10 cellular contexts compared by ENCODE assay signal in the genomic region with DNA sequence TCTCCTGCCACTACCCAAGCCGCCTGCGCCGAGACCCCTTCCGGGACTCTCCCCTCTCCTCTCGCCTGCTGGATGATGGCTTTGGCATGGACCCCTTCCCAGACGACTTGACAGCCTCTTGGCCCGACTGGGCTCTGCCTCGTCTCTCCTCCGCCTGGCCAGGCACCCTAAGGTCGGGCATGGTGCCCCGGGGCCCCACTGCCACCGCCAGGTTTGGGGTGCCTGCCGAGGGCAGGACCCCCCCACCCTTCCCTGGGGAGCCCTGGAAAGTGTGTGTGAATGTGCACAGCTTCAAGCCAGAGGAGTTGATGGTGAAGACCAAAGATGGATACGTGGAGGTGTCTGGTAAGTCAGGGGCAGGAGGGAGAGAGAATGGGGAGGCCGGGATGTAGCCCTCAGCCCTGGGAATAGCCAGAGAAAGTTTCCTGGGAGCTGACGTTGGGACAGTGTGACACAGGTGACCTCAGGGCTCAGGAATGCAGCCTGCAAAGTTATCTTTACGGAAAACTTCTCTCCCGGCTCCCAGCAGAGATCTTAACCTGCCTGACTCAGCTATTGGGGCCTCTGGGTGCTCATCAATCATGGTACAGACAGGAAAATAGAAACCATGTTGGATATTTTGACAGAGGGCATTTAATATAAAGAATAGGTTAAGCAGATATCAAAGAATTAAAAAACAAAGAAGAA. TPM values are rescaled to one million over a fixed set of nuclear protein-coding genes. Genes with fewer than 3 reads are reported as not detected.
DNase-seq lines count a peak whose midpoint lies in the region; ATAC-seq and TF ChIP-seq lines count a peak whose summit lies in the region.
"Had no signal": no experiment of that assay in that cellular context is flagged by ENCODE, and none has a peak within 500 bp of the region (broad histone marks: within the 10 kb centered on the region; RNA-seq: fewer than 3 reads in every experiment).

No MANE protein-coding gene starts in this region.

- no peak overlapping the region for H3K4me3 Mint-ChIP-seq in activated naive CD4-positive, alpha-beta T cell treated with anti-CD3 and anti-CD28 coated beads, Interleukin-2, amount 10 ng/mL, durations not matched to agents 7 days and 5 days
- no peak overlapping the region for H3K4me3 Mint-ChIP-seq in activated T-helper 1 cell treated with anti-CD3 and anti-CD28 coated beads, Interleukin-12 subunit alpha, Interleukin-12 subunit beta, Interleukin-2, Interleukin-4 antibody, amounts not matched to agents 30 ng/mL and 10 ng/mL and 1 ng/mL, durations not matched to agents 14 hours and 24 hours and 36 hours
- H3K4me3 Mint-ChIP-seq: memory B cell had no signal

- WGBS in heart right ventricle, 2 donors = 19 to 25% methylated on average over 18 of the region's 18 CpGs

- no peak for TF ChIP-seq CTCF in heart right ventricle (IDR thresholded peaks at IDR 0.05)

- ATAC-seq in heart right ventricle = peak; percentile 4 to 51 (median 26)

- H3K27me3 ChIP-seq in heart right ventricle = peaks cover 0 to 13% (median 0%) of the 10 kb centered on the region in 7 donors

- intact Hi-C loops in heart right ventricle (cut with DNase I) = loop anchor here in 4 of 10 donors (5.0 to 10.0 kb wide), 6 partner anchors 62 to 195 kb away; no protein-coding TSS in a partner anchor
- intact Hi-C loops in activated T-helper 1 cell treated with anti-CD3 and anti-CD28 coated beads, Interleukin-12 subunit alpha, Interleukin-12 subunit beta, Interleukin-2, Interleukin-4 antibody, amounts not matched to agents 30 ng/mL and 10 ng/mL and 1 ng/mL, durations not matched to agents 14 hours and 24 hours and 36 hours (cut with micrococcal nuclease) = no loop called here

- no peak overlapping the region for H3K27ac Mint-ChIP-seq in activated naive CD4-positive, alpha-beta T cell treated with anti-CD3 and anti-CD28 coated beads, Interleukin-2, amount 10 ng/mL, durations not matched to agents 7 days and 5 days
- no peak overlapping the region for H3K27ac Mint-ChIP-seq in activated T-helper 1 cell treated with anti-CD3 and anti-CD28 coated beads, Interleukin-12 subunit alpha, Interleukin-12 subunit beta, Interleukin-2, Interleukin-4 antibody, amounts not matched to agents 30 ng/mL and 10 ng/mL and 1 ng/mL, durations not matched to agents 14 hours and 24 hours and 36 hours
- H3K27ac Mint-ChIP-seq: memory B cell had no signal

- peaks cover 0 to 62% (median 36%) of the 10 kb centered on the region in 9 donors for H3K4me1 ChIP-seq in heart right ventricle

- H3K27ac ChIP-seq in heart right ventricle = peak overlapping the region; percentile 87 to 99 (median 94)

- peak overlapping the region; percentile 58 to 89 (median 72) for H3K4me3 ChIP-seq in heart right ventricle

- CTCF ChIA-PET in activated naive CD4-positive, alpha-beta T cell treated with anti-CD3 and anti-CD28 coated beads, Interleukin-2, amount 10 ng/mL, durations not matched to agents 7 days and 5 days (lab: Charles Lee) = no interaction called here

- no peaks in the 10 kb centered on the region for H3K4me1 Mint-ChIP-seq in activated naive CD4-positive, alpha-beta T cell treated with anti-CD3 and anti-CD28 coated beads, Interleukin-2, amount 10 ng/mL, durations not matched to agents 7 days and 5 days
- H3K4me1 Mint-ChIP-seq in activated T-helper 1 cell treated with anti-CD3 and anti-CD28 coated beads, Interleukin-12 subunit alpha, Interleukin-12 subunit beta, Interleukin-2, Interleukin-4 antibody, amounts not matched to agents 30 ng/mL and 10 ng/mL and 1 ng/mL, durations not matched to agents 14 hours and 24 hours and 36 hours (ENCODE audit: low read depth) = no peaks in the 10 kb centered on the region
- H3K4me1 Mint-ChIP-seq: memory B cell had no signal

- H3K27me3 Mint-ChIP-seq in activated naive CD4-positive, alpha-beta T cell treated with anti-CD3 and anti-CD28 coated beads, Interleukin-2, amount 10 ng/mL, durations not matched to agents 7 days and 5 days = peaks cover 15% of the 10 kb centered on the region
- H3K27me3 Mint-ChIP-seq in activated T-helper 1 cell treated with anti-CD3 and anti-CD28 coated beads, Interleukin-12 subunit alpha, Interleukin-12 subunit beta, Interleukin-2, Interleukin-4 antibody, amounts not matched to agents 30 ng/mL and 10 ng/mL and 1 ng/mL, durations not matched to agents 14 hours and 24 hours and 36 hours (ENCODE audit: insufficient read depth) = peaks cover 4% of the 10 kb centered on the region

- no peaks in the 10 kb centered on the region for H3K36me3 ChIP-seq in heart right ventricle

- H3K9me3 ChIP-seq in heart right ventricle = no peaks in the 10 kb centered on the region

- H3K9me3 Mint-ChIP-seq in activated naive CD4-positive, alpha-beta T cell treated with anti-CD3 and anti-CD28 coated beads, Interleukin-2, amount 10 ng/mL, durations not matched to agents 7 days and 5 days = no peaks in the 10 kb centered on the region
- no peaks in the 10 kb centered on the region for H3K9me3 Mint-ChIP-seq in activated T-helper 1 cell treated with anti-CD3 and anti-CD28 coated beads, Interleukin-12 subunit alpha, Interleukin-12 subunit beta, Interleukin-2, Interleukin-4 antibody, amounts not matched to agents 30 ng/mL and 10 ng/mL and 1 ng/mL, durations not matched to agents 14 hours and 24 hours and 36 hours
- H3K9me3 Mint-ChIP-seq: memory B cell had no signal

- no peak for TF ChIP-seq POLR2A in erythroblast (IDR thresholded peaks at IDR 0.05; ENCODE audit: low read length)

- peak; percentile 55 for DNase-seq in ELR (ENCODE audit: low read depth)
- peak; percentile 22 for DNase-seq in T1000 (lab: John Stamatoyannopoulos, UW)
- DNase-seq in heart right ventricle = peak in 1 of 2 donors; percentile 66
- peak; percentile 81 for DNase-seq in renal cortical epithelial cell (ENCODE audit: low read depth)
- DNase-seq in NCI-H2171 treated with DMSO at 0.1 percent for 48 hours (lab: John Stamatoyannopoulos, UW) = no peak
- DNase-seq in erythroblast (lab: John Stamatoyannopoulos, UW) = no peak
- DNase-seq in activated naive CD4-positive, alpha-beta T cell treated with anti-CD3 and anti-CD28 coated beads, Interleukin-2, amount 10 ng/mL, durations not matched to agents 7 days and 5 days = no peak
- DNase-seq in activated T-helper 1 cell treated with anti-CD3 and anti-CD28 coated beads, Interleukin-12 subunit alpha, Interleukin-12 subunit beta, Interleukin-2, Interleukin-4 antibody, amounts not matched to agents 30 ng/mL and 10 ng/mL and 1 ng/mL, durations not matched to agents 14 hours and 24 hours and 36 hours (ENCODE audit: low spot score) = no peak
- DNase-seq: KBM-7 had no signal

- H3K36me3 Mint-ChIP-seq in activated naive CD4-positive, alpha-beta T cell treated with anti-CD3 and anti-CD28 coated beads, Interleukin-2, amount 10 ng/mL, durations not matched to agents 7 days and 5 days = no peaks in the 10 kb centered on the region
- no peaks in the 10 kb centered on the region for H3K36me3 Mint-ChIP-seq in activated T-helper 1 cell treated with anti-CD3 and anti-CD28 coated beads, Interleukin-12 subunit alpha, Interleukin-12 subunit beta, Interleukin-2, Interleukin-4 antibody, amounts not matched to agents 30 ng/mL and 10 ng/mL and 1 ng/mL, durations not matched to agents 14 hours and 24 hours and 36 hours (ENCODE audit: low read depth)
- H3K36me3 Mint-ChIP-seq: memory B cell had no signal

RNA-seq across cellular contexts. Expression of a gene that starts 0.7 kb away (rescaled TPM):
- total RNA-seq in heart right ventricle (100 to 1,000 TPM; 421 to 720 (median 568) TPM), renal cortical epithelial cell (62.0 and 125 TPM in 2 replicates)
- polyA plus RNA-seq in heart right ventricle = 100 to 1,000 TPM; 250 to 442 TPM
- total RNA-seq in activated T-helper 1 cell treated with anti-CD3 and anti-CD28 coated beads, Interleukin-12 subunit alpha, Interleukin-12 subunit beta, Interleukin-2, Interleukin-4 antibody, amounts not matched to agents 30 ng/mL and 10 ng/mL and 1 ng/mL, durations not matched to agents 14 hours and 24 hours and 36 hours = not detected in 2 replicates

Comparison
In these comparisons a context has a peak if more than half of its experiments do, and no peak if none do; other contexts are left out.
1. DNase-seq: peak in ELR (single experiment), T1000 (single experiment) and renal cortical epithelial cell (single experiment); none in NCI-H2171 treated with DMSO at 0.1 percent for 48 hours (single experiment), erythroblast (0 of 2), activated naive CD4-positive, alpha-beta T cell treated with anti-CD3 and anti-CD28 coated beads, Interleukin-2, amount 10 ng/mL, durations not matched to agents 7 days and 5 days (single experiment) and activated T-helper 1 cell treated with anti-CD3 and anti-CD28 coated beads, Interleukin-12 subunit alpha, Interleukin-12 subunit beta, Interleukin-2, Interleukin-4 antibody, amounts not matched to agents 30 ng/mL and 10 ng/mL and 1 ng/mL, durations not matched to agents 14 hours and 24 hours and 36 hours (single experiment).
2. RNA of a gene that starts 0.7 kb away (total RNA-seq): 421 to 720 TPM in heart right ventricle and 62.0 to 125 TPM in renal cortical epithelial cell; not detected in activated T-helper 1 cell treated with anti-CD3 and anti-CD28 coated beads, Interleukin-12 subunit alpha, Interleukin-12 subunit beta, Interleukin-2, Interleukin-4 antibody, amounts not matched to agents 30 ng/mL and 10 ng/mL and 1 ng/mL, durations not matched to agents 14 hours and 24 hours and 36 hours; every median in the first group is over 10 times any median in the second.